In genomic region chr17:66840061-66840460, GRCh38 we compare ENCODE assay signal across 17 cellular contexts. TPM values are rescaled to one million over a fixed set of nuclear protein-coding genes. Genes with fewer than 3 reads are reported as not detected.
DNase-seq lines count a peak whose midpoint lies in the region; TF ChIP-seq lines count a peak whose summit lies in the region.
"Had no signal": no experiment of that assay in that cellular context is flagged by ENCODE, and none has a peak within 500 bp of the region (broad histone marks: within the 10 kb centered on the region; RNA-seq: fewer than 3 reads in every experiment).

No MANE protein-coding gene starts in this region.

- H3K36me3 ChIP-seq in right atrium auricular region = no peaks in the 10 kb centered on the region
- peaks cover 3% of the 10 kb centered on the region; the same call in 1 of the 2 replicates for H3K36me3 ChIP-seq in WERI-Rb-1
- H3K36me3 ChIP-seq: HAP-1 had no signal

- no peaks in the 10 kb centered on the region for H3K4me1 ChIP-seq in right atrium auricular region
- H3K4me1 ChIP-seq: HAP-1 had no signal

- peak; percentile 33 for DNase-seq in cardiac septum (ENCODE audit: low spot score)
- no peak for DNase-seq in right atrium auricular region (ENCODE audit: low spot score)
- peak; percentile 74 for DNase-seq in WERI-Rb-1
- peak; percentile 14 for DNase-seq in left kidney (ENCODE audit: low read depth, low spot score)
- no peak for DNase-seq in activated effector memory CD4-positive, alpha-beta T cell treated with anti-CD3 and anti-CD28 coated beads, Interleukin-2, amount 50 U/mL, for 16 hours
- DNase-seq in KBM-7 = no peak
- DNase-seq in inferior parietal cortex (ENCODE audit: extremely low spot score) = no peak
- DNase-seq: C1 segment of cervical spinal cord; Calu3; CD4-positive, alpha-beta memory T cell; COR-L47; DMS153; DND-41; GOT3; HFFc6 had no signal

- H3K27ac ChIP-seq in right atrium auricular region (no peak overlapping the region), WERI-Rb-1 (peak overlapping the region; percentile 46)

- no peak overlapping the region for H3K4me3 ChIP-seq in right atrium auricular region
- no peak overlapping the region for H3K4me3 ChIP-seq in WERI-Rb-1 (ENCODE audit: low read depth, low read length)
- H3K4me3 ChIP-seq: HAP-1 had no signal

- H3K9me3 ChIP-seq in right atrium auricular region (no peaks in the 10 kb centered on the region), WERI-Rb-1 (ENCODE audit: severe bottlenecking) (no peaks in the 10 kb centered on the region)
- H3K9me3 ChIP-seq: HAP-1 had no signal

- H3K27me3 ChIP-seq in right atrium auricular region = peaks cover 0 to 2% of the 10 kb centered on the region in 2 donors
- no peaks in the 10 kb centered on the region for H3K27me3 ChIP-seq in WERI-Rb-1 (ENCODE audit: insufficient read depth, low read depth, severe bottlenecking)

- in situ Hi-C loops in KBM-7 (cut with MboI; ENCODE audit: low pct_unique_long_range_greater_than_20kb, low sequenced_read_pairs) = no loop called here

- no peak for TF ChIP-seq CTCF in right atrium auricular region (IDR thresholded peaks at IDR 0.05)
- TF ChIP-seq CTCF in WERI-Rb-1 (IDR thresholded peaks at IDR 0.05; ENCODE audit: low read depth, low read length) = no peak

- intact Hi-C loops in cardiac septum (cut with DNase I) = no loop called here

RNA-seq across cellular contexts. Expression of gene CACNG5, which starts 5.1 kb away (rescaled TPM):
- not detected for total RNA-seq in cardiac septum
- not detected for total RNA-seq in right atrium auricular region
- total RNA-seq: A172; Calu3; CD4-positive, alpha-beta memory T cell; HFFc6 had no signal

Comparison
In these comparisons a context has a peak if more than half of its experiments do, and no peak if none do; other contexts are left out.
1. DNase-seq: peak in cardiac septum (single experiment), WERI-Rb-1 (single experiment) and left kidney (single experiment); none in right atrium auricular region (single experiment), activated effector memory CD4-positive, alpha-beta T cell treated with anti-CD3 and anti-CD28 coated beads, Interleukin-2, amount 50 U/mL, for 16 hours (single experiment), KBM-7 (single experiment) and inferior parietal cortex (single experiment).